ENCODE assay signal across 13 cellular contexts in the genomic region with DNA sequence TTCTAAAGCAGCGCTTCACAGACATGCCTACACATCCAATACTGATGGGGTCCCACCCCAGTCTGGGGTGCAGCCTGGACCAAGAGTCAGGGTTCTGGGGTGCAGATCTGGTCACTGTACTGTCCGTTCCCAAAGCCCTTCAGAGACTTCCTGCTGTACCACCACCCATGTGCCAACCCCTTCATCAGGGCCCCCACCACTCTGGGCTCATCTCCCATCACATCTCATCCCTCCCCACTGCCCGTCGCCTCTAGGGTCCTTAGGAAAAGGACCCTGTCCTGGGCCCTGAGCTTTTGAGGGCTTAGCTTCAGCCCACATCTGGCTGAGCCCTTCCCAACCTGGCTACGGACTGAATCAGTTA.
"Had no signal": no experiment of that assay in that cellular context is flagged by ENCODE, and none has a peak within 500 bp of the region (broad histone marks: within the 10 kb centered on the region; RNA-seq: fewer than 3 reads in every experiment).

No MANE protein-coding gene starts in this region.

- H3K4me1 ChIP-seq: adrenal gland had no signal

- DNase-seq: activated CD4-positive, alpha-beta memory T cell treated with anti-CD3 and anti-CD28 coated beads for 36 hours; activated CD4-positive, alpha-beta T cell treated with anti-CD3 and anti-CD28 coated beads for 36 hours; activated naive CD4-positive, alpha-beta T cell; activated T-cell treated with anti-CD3 and anti-CD28 coated beads, Interleukin-2, amount 50 U/mL, for 48 hours; left colon; stimulated activated CD4-positive, alpha-beta T cell treated with anti-CD3 and anti-CD28 coated beads, Interleukin-1b, Interleukin-23, amount 100 ng/mL, for 48 hours; T-helper 17 cell had no signal

- H3K27ac Mint-ChIP-seq: activated CD4-positive, alpha-beta memory T cell treated with anti-CD3 and anti-CD28 coated beads for 36 hours; activated CD4-positive, alpha-beta T cell treated with anti-CD3 and anti-CD28 coated beads for 36 hours; T-helper 17 cell had no signal

- H3K27me3 ChIP-seq: adrenal gland, cardiac muscle cell, esophagus muscularis mucosa, sigmoid colon had no signal

- ATAC-seq: activated CD4-positive, alpha-beta T cell treated with anti-CD3 and anti-CD28 coated beads for 36 hours; left colon; T-helper 17 cell had no signal

- H3K4me3 ChIP-seq: adrenal gland, cardiac muscle cell, esophagus muscularis mucosa, lung, sigmoid colon, thoracic aorta had no signal

- H3K27ac ChIP-seq: adrenal gland, cardiac muscle cell, sigmoid colon, thoracic aorta had no signal

- H3K4me1 Mint-ChIP-seq: activated CD4-positive, alpha-beta T cell treated with anti-CD3 and anti-CD28 coated beads for 36 hours; T-helper 17 cell had no signal

- H3K9me3 Mint-ChIP-seq: activated CD4-positive, alpha-beta memory T cell treated with anti-CD3 and anti-CD28 coated beads for 36 hours had no signal

- H3K9me3 ChIP-seq: adrenal gland, esophagus muscularis mucosa, sigmoid colon, thoracic aorta had no signal

- H3K36me3 Mint-ChIP-seq: activated CD4-positive, alpha-beta memory T cell treated with anti-CD3 and anti-CD28 coated beads for 36 hours had no signal

- H3K4me3 Mint-ChIP-seq: activated CD4-positive, alpha-beta memory T cell treated with anti-CD3 and anti-CD28 coated beads for 36 hours; activated CD4-positive, alpha-beta T cell treated with anti-CD3 and anti-CD28 coated beads for 36 hours; T-helper 17 cell had no signal

- H3K27me3 Mint-ChIP-seq: activated CD4-positive, alpha-beta memory T cell treated with anti-CD3 and anti-CD28 coated beads for 36 hours; activated CD4-positive, alpha-beta T cell treated with anti-CD3 and anti-CD28 coated beads for 36 hours; T-helper 17 cell had no signal

- H3K36me3 ChIP-seq: adrenal gland, cardiac muscle cell, esophagus muscularis mucosa, sigmoid colon, thoracic aorta had no signal
